In genomic region chr22:31969789-31970489, GRCh38 we compare ENCODE assay signal across 8 cellular contexts. TPM values are rescaled to one million over a fixed set of nuclear protein-coding genes. Genes with fewer than 3 reads are reported as not detected.
DNase-seq lines count a peak whose midpoint lies in the region; ATAC-seq and TF ChIP-seq lines count a peak whose summit lies in the region.

No MANE protein-coding gene starts in this region.

- DNase-seq in CD4-positive, CD25-positive, alpha-beta regulatory T cell: peak; percentile 51 to 79 (median 69)
- DNase-seq in NAMALWA (ENCODE audit: low spot score) (peak; percentile 79), SW 1271 (lab: John Stamatoyannopoulos, UW) (peak; percentile 8 to 60), amniotic stem cell (lab: John Stamatoyannopoulos, UW) (peak; percentile 38), left ventricle myocardium superior (peak; percentile 60), progenitor cell of endocrine pancreas (ENCODE audit: low spot score, unreplicated experiment) (peak; percentile 54)

- H3K27me3 ChIP-seq in CD4-positive, CD25-positive, alpha-beta regulatory T cell (ENCODE audit: control insufficient read depth, insufficient read depth, low read length): no peaks in the 10 kb centered on the region

- intact Hi-C loops in left ventricle myocardium superior (cut with micrococcal nuclease): loop anchor here (10.0 kb wide), 1 partner anchor 125 kb away; no protein-coding TSS in a partner anchor

- peak; percentile 70 to 72 for ATAC-seq in CD4-positive, CD25-positive, alpha-beta regulatory T cell (ENCODE audit: low read depth in 2 of 2)
- ATAC-seq in GM21390 (IDR thresholded peaks at IDR 0.05; ENCODE audit: unreplicated experiment) (peak; percentile 48), left ventricle myocardium superior (peak; percentile 81), HG03108 (IDR thresholded peaks at IDR 0.05; ENCODE audit: unreplicated experiment) (no peak)

- H3K27me3 Mint-ChIP-seq in CD4-positive, CD25-positive, alpha-beta regulatory T cell: peaks cover 12% of the 10 kb centered on the region
- H3K27me3 Mint-ChIP-seq in progenitor cell of endocrine pancreas: peaks cover 18% of the 10 kb centered on the region

- H3K4me1 Mint-ChIP-seq in CD4-positive, CD25-positive, alpha-beta regulatory T cell: peaks cover 4 to 19% (median 8%) of the 10 kb centered on the region in 4 donors
- peaks cover 1% of the 10 kb centered on the region for H3K4me1 Mint-ChIP-seq in progenitor cell of endocrine pancreas (ENCODE audit: low read depth)

- H3K36me3 Mint-ChIP-seq in CD4-positive, CD25-positive, alpha-beta regulatory T cell: no peaks in the 10 kb centered on the region
- H3K36me3 Mint-ChIP-seq in progenitor cell of endocrine pancreas (ENCODE audit: insufficient read depth): no peaks in the 10 kb centered on the region

- TF ChIP-seq CTCF in progenitor cell of endocrine pancreas (IDR thresholded peaks at IDR 0.05; ENCODE audit: unreplicated experiment): peak; percentile 70

- peak overlapping the region; percentile 45 to 85 (median 84) for H3K4me3 Mint-ChIP-seq in CD4-positive, CD25-positive, alpha-beta regulatory T cell
- H3K4me3 Mint-ChIP-seq in progenitor cell of endocrine pancreas (ENCODE audit: low read depth): peak overlapping the region; percentile 74

- H3K4me1 ChIP-seq in CD4-positive, CD25-positive, alpha-beta regulatory T cell (ENCODE audit: control insufficient read depth, insufficient read depth, low read length, poor library complexity, severe bottlenecking): peaks cover 16% of the 10 kb centered on the region

- peak overlapping the region; percentile 32 for H3K4me3 ChIP-seq in CD4-positive, CD25-positive, alpha-beta regulatory T cell (ENCODE audit: low read depth, low read length)

- no peaks in the 10 kb centered on the region for H3K9me3 ChIP-seq in CD4-positive, CD25-positive, alpha-beta regulatory T cell (ENCODE audit: control insufficient read depth in 2 of 2, low read length in 2 of 2)

- no peaks in the 10 kb centered on the region for H3K9me3 Mint-ChIP-seq in CD4-positive, CD25-positive, alpha-beta regulatory T cell
- H3K9me3 Mint-ChIP-seq in progenitor cell of endocrine pancreas (ENCODE audit: low read depth): no peaks in the 10 kb centered on the region

- H3K27ac ChIP-seq in CD4-positive, CD25-positive, alpha-beta regulatory T cell (ENCODE audit: insufficient read depth, low read length, poor library complexity, severe bottlenecking): peak overlapping the region; percentile 47

- H3K27ac Mint-ChIP-seq in CD4-positive, CD25-positive, alpha-beta regulatory T cell: peak overlapping the region; percentile 72 to 80 (median 75)
- H3K27ac Mint-ChIP-seq in progenitor cell of endocrine pancreas: peak overlapping the region; percentile 19

- H3K36me3 ChIP-seq in CD4-positive, CD25-positive, alpha-beta regulatory T cell (ENCODE audit: control insufficient read depth, insufficient read depth, low read length): no peaks in the 10 kb centered on the region

RNA-seq across cellular contexts. Expression of gene YWHAH, which starts 25.6 kb away (rescaled TPM):
- total RNA-seq in CD4-positive, CD25-positive, alpha-beta regulatory T cell: 57.5 TPM
- 100 to 1,000 TPM in 2 of 4 donors, 10 to 100 TPM in 2; 87.8 to 186 (median 122) TPM for polyA plus RNA-seq in CD4-positive, CD25-positive, alpha-beta regulatory T cell
- total RNA-seq in left ventricle myocardium superior (60.4 TPM), progenitor cell of endocrine pancreas (105 and 111 TPM in 2 replicates)
